Comparison of ENCODE assay signal across 14 cellular contexts in genomic region chr17:18197535-18198194, GRCh38.
"Had no signal": no experiment of that assay in that cellular context is flagged by ENCODE, and none has a peak within 500 bp of the region (broad histone marks: within the 10 kb centered on the region; RNA-seq: fewer than 3 reads in every experiment).

No MANE protein-coding gene starts in this region.

- H3K27me3 Mint-ChIP-seq: central memory CD8-positive, alpha-beta T cell; progenitor cell of endocrine pancreas had no signal

- H2AFZ ChIP-seq: hepatocyte had no signal

- H3K4me3 ChIP-seq: hepatocyte, right lobe of liver, SJCRH30, thoracic aorta had no signal

- DNase-seq: activated CD4-positive, CD25-positive, alpha-beta regulatory T cell treated with anti-CD3 and anti-CD28 coated beads, Interleukin-2, amount 50 U/mL, for 72 hours; activated effector memory CD4-positive, alpha-beta T cell treated with anti-CD3 and anti-CD28 coated beads, Interleukin-2, amount 50 U/mL, for 16 hours; effector memory CD4-positive, alpha-beta T cell; right lobe of liver; SJCRH30; stimulated activated CD4-positive, alpha-beta T cell treated with anti-CD3 and anti-CD28 coated beads, Interleukin-2, amount 100 ng/mL, for 48 hours; stomach; T-helper 9 cell had no signal

- FAIRE-seq: urothelium cell line had no signal

- H3K27ac Mint-ChIP-seq: progenitor cell of endocrine pancreas had no signal

- H3K4me2 ChIP-seq: hepatocyte had no signal

- H3K4me3 Mint-ChIP-seq: central memory CD8-positive, alpha-beta T cell had no signal

- H3K27ac ChIP-seq: hepatocyte, neutrophil, right lobe of liver, SJCRH30, stomach, thoracic aorta had no signal

- H3K9me3 ChIP-seq: neutrophil, right lobe of liver, SJCRH30, stomach, thoracic aorta had no signal

- ATAC-seq: right lobe of liver had no signal

- H3K9me3 Mint-ChIP-seq: central memory CD8-positive, alpha-beta T cell had no signal

- H3K4me1 ChIP-seq: SJCRH30 had no signal

- H3K27me3 ChIP-seq: hepatocyte, neutrophil, right lobe of liver, SJCRH30, stomach had no signal
